Comparison of ENCODE assay signal across 15 cellular contexts in the genomic region with DNA sequence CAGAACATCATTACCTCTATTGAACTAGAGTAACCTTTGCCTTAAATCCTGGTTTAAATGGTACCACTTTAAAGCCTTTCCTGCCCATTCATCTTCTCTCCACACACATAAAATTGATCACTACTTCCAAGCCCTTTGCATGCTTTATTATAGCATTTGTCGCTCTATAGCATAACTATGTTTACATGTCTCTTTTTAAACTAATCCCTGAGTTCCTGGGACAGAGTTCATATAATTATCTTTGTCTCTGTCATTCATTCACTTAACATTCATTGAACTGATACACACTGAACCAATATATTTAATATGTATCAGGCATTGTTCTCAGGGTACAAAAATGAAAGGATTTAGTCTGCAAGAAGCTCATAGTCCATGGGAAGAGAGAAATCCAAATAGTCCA.
"Had no signal": no experiment of that assay in that cellular context is flagged by ENCODE, and none has a peak within 500 bp of the region (broad histone marks: within the 10 kb centered on the region; RNA-seq: fewer than 3 reads in every experiment).

No MANE protein-coding gene starts in this region.

- H3K27me3 ChIP-seq: adrenal gland, cardiac muscle cell, gastrocnemius medialis, heart left ventricle, tibial artery had no signal

- H3K4me3 ChIP-seq: adrenal gland, cardiac muscle cell, gastrocnemius medialis, heart left ventricle, tibial artery had no signal

- H3K27ac ChIP-seq: gastrocnemius medialis had no signal

- H3K9me3 ChIP-seq: adrenal gland, gastrocnemius medialis, heart left ventricle, tibial artery had no signal

- H3K36me3 Mint-ChIP-seq: activated naive CD4-positive, alpha-beta T cell treated with anti-CD3 and anti-CD28 coated beads, Interleukin-2, amount 50 U/mL, for 72 hours had no signal

- H3K27ac Mint-ChIP-seq: activated naive CD4-positive, alpha-beta T cell treated with anti-CD3 and anti-CD28 coated beads, Interleukin-2, amount 50 U/mL, for 72 hours; activated T-helper 1 cell treated with anti-CD3 and anti-CD28 coated beads, Interleukin-12 subunit alpha, Interleukin-12 subunit beta, Interleukin-2, Interleukin-4 antibody, amounts not matched to agents 30 ng/mL and 10 ng/mL and 1 ng/mL, durations not matched to agents 14 hours and 24 hours and 36 hours; natural killer cell treated with Interleukin-12 subunit alpha and Interleukin-12 subunit beta and Interleukin-15 and Interleukin-18, amount 100 ng/mL, for 72 hours had no signal

- DNase-seq: activated CD4-positive, alpha-beta T cell treated with anti-CD3 and anti-CD28 coated beads, Interleukin-2, amount 50 U/mL, for 1 hour; activated gamma-delta T cell treated with Interleukin-2 at 50 U/mL for 16 hours; adrenal gland; cortex of kidney; gastrocnemius medialis; heart left ventricle; stimulated activated CD4-positive, alpha-beta T cell treated with anti-CD3 and anti-CD28 coated beads, Interleukin-12 subunit alpha, Interleukin-12 subunit beta, amount 100 ng/mL, for 4 hours; stimulated activated CD4-positive, alpha-beta T cell treated with anti-CD3 and anti-CD28 coated beads, Interleukin-1b, Interleukin-23, amount 100 ng/mL, for 48 hours; stimulated activated naive CD4-positive, alpha-beta T cell treated with Interleukin-2 at 50 U/mL for 16 hours; tibial artery had no signal

- H3K27me3 Mint-ChIP-seq: natural killer cell treated with Interleukin-12 subunit alpha and Interleukin-12 subunit beta and Interleukin-15 and Interleukin-18, amount 100 ng/mL, for 72 hours had no signal

- H3K9me3 Mint-ChIP-seq: activated naive CD4-positive, alpha-beta T cell treated with anti-CD3 and anti-CD28 coated beads, Interleukin-2, amount 50 U/mL, for 72 hours; activated T-helper 1 cell treated with anti-CD3 and anti-CD28 coated beads, Interleukin-12 subunit alpha, Interleukin-12 subunit beta, Interleukin-2, Interleukin-4 antibody, amounts not matched to agents 30 ng/mL and 10 ng/mL and 1 ng/mL, durations not matched to agents 14 hours and 24 hours and 36 hours; natural killer cell treated with Interleukin-12 subunit alpha and Interleukin-12 subunit beta and Interleukin-15 and Interleukin-18, amount 100 ng/mL, for 72 hours had no signal

- H3K4me3 Mint-ChIP-seq: activated T-helper 1 cell treated with anti-CD3 and anti-CD28 coated beads, Interleukin-12 subunit alpha, Interleukin-12 subunit beta, Interleukin-2, Interleukin-4 antibody, amounts not matched to agents 30 ng/mL and 10 ng/mL and 1 ng/mL, durations not matched to agents 14 hours and 24 hours and 36 hours; natural killer cell treated with Interleukin-12 subunit alpha and Interleukin-12 subunit beta and Interleukin-15 and Interleukin-18, amount 100 ng/mL, for 72 hours had no signal

- ATAC-seq: activated CD4-positive, CD25-positive, alpha-beta regulatory T cell treated with anti-CD3 and anti-CD28 coated beads, Interleukin-2, amount 50 U/mL, for 24 hours; activated naive CD4-positive, alpha-beta T cell treated with anti-CD3 and anti-CD28 coated beads, Interleukin-2, amount 50 U/mL, for 72 hours; natural killer cell treated with Interleukin-12 subunit alpha and Interleukin-12 subunit beta and Interleukin-15 and Interleukin-18, amount 100 ng/mL, for 72 hours had no signal

- H3K36me3 ChIP-seq: adrenal gland, cardiac muscle cell, gastrocnemius medialis, tibial artery had no signal
